Comparison of ENCODE assay signal across 1 cellular context in the genomic region with DNA sequence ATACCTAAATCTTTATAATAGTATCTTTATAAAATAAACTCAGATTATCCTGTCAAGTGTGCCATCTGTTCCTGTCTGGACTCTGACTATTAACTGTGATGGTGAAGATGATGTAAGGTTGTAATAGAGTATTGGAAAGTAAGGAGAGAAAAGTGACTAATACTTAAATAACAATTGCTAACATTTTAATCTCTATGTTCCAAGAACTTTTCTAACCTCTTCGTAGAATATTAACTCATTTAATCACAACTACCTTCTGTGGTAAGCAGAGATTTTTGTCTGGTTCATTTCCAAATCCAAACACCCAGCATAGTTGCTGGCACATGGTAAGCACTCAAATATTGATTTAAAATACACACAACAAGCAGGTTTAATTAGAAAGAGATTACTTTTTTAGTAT.
TF ChIP-seq lines count a peak whose summit lies in the region.

No MANE protein-coding gene starts in this region.

TF ChIP-seq in HCT116, 20 proteins besides CTCF, POLR2A, EP300 and RAD21 (continued from another document):
- TF ChIP-seq, protein P1, sequence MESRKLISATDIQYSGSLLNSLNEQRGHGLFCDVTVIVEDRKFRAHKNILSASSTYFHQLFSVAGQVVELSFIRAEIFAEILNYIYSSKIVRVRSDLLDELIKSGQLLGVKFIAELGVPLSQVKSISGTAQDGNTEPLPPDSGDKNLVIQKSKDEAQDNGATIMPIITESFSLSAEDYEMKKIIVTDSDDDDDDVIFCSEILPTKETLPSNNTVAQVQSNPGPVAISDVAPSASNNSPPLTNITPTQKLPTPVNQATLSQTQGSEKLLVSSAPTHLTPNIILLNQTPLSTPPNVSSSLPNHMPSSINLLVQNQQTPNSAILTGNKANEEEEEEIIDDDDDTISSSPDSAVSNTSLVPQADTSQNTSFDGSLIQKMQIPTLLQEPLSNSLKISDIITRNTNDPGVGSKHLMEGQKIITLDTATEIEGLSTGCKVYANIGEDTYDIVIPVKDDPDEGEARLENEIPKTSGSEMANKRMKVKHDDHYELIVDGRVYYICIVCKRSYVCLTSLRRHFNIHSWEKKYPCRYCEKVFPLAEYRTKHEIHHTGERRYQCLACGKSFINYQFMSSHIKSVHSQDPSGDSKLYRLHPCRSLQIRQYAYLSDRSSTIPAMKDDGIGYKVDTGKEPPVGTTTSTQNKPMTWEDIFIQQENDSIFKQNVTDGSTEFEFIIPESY (IDR thresholded peaks at IDR 0.05; ENCODE audit: extremely low read depth, insufficient replicate concordance, low read length): no peak
- TF ChIP-seq POLR2AphosphoS5 (IDR thresholded peaks at IDR 0.05; ENCODE audit: low read depth, low read length) (no peak), ZNF274 (IDR thresholded peaks at IDR 0.05; ENCODE audit: low read depth, low read length) (no peak), JUND (IDR thresholded peaks at IDR 0.05) (no peak)
